In the genomic region with DNA sequence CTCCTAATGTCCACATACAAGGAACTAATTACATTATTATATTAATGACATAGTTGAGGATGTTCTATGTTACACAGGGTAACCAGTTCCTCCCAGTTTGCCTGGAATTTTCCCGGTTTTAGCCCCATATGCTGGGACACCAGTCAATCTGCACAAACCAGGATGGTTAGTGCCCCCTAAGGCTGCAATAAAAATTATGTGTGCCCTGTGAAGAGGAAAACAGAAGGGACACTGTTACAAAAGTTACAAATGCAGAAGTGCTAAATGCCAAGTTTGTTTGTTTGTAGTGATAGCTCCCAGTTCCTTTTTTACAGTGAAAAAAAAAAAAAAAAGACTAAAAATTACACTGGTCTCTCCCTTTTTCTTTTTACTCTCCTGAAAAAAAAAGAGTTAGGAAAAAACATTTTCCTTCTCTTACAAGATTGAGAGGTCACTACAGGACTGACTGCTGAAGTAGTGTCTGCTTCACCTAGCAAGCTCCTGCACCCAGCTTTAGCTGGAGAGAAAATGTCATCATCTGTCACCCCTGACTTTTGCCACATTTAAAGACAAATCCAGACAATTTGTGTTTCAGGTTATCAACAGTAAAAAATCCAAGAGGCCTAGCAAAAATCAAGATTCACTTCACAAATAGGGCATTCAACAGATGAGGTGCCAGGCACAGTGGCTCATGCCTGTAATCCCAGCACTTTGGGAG, we compare ENCODE assay signal across 1 cellular context.
TF ChIP-seq lines count a peak whose summit lies in the region.

No MANE protein-coding gene starts in this region.

TF ChIP-seq in WTC11, 78 proteins besides CTCF, POLR2A, EP300 and RAD21 (continued from another document):
- TF ChIP-seq, protein P1, sequence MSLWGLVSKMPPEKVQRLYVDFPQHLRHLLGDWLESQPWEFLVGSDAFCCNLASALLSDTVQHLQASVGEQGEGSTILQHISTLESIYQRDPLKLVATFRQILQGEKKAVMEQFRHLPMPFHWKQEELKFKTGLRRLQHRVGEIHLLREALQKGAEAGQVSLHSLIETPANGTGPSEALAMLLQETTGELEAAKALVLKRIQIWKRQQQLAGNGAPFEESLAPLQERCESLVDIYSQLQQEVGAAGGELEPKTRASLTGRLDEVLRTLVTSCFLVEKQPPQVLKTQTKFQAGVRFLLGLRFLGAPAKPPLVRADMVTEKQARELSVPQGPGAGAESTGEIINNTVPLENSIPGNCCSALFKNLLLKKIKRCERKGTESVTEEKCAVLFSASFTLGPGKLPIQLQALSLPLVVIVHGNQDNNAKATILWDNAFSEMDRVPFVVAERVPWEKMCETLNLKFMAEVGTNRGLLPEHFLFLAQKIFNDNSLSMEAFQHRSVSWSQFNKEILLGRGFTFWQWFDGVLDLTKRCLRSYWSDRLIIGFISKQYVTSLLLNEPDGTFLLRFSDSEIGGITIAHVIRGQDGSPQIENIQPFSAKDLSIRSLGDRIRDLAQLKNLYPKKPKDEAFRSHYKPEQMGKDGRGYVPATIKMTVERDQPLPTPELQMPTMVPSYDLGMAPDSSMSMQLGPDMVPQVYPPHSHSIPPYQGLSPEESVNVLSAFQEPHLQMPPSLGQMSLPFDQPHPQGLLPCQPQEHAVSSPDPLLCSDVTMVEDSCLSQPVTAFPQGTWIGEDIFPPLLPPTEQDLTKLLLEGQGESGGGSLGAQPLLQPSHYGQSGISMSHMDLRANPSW (CRISPR knock-in tag; conservative IDR thresholded peaks at IDR 0.05; ENCODE audit: low read depth), result no peak
- no peak for TF ChIP-seq CREB1 (CRISPR knock-in tag; IDR thresholded peaks at IDR 0.05)
- TF ChIP-seq OVOL2 (CRISPR knock-in tag; IDR thresholded peaks at IDR 0.05; ENCODE audit: borderline replicate concordance), result no peak
- TF ChIP-seq ZNF138 (CRISPR knock-in tag; conservative IDR thresholded peaks at IDR 0.05), result no peak
- no peak for TF ChIP-seq NFE2L1 (CRISPR knock-in tag; IDR thresholded peaks at IDR 0.05)
- no peak for TF ChIP-seq GTF2I (CRISPR knock-in tag; conservative IDR thresholded peaks at IDR 0.05)
